Comparison of ENCODE assay signal across 11 cellular contexts in the genomic region with DNA sequence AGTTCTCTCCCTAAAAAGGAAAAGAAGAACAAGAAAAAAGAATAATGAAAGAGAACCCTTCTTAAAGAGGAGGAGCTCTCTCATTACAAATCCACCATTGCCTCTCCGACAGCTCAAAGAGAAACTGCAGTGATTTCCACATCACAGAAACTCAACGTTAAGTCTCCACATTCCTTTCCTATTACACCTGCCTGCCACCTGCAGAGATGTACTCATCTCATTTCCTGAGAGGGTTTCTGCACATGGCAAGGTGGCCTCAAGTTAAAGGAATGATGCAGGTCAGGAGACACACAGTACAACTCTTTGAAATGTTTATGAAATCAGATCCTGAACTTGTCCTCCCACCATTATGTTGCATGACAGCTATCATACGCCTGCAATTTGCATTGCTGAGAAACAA.
DNase-seq lines count a peak whose midpoint lies in the region; ATAC-seq and TF ChIP-seq lines count a peak whose summit lies in the region.
"Had no signal": no experiment of that assay in that cellular context is flagged by ENCODE, and none has a peak within 500 bp of the region (broad histone marks: within the 10 kb centered on the region; RNA-seq: fewer than 3 reads in every experiment).

No MANE protein-coding gene starts in this region.

- TF ChIP-seq POLR2A in GM18505 (IDR thresholded peaks at IDR 0.05; ENCODE audit: borderline replicate concordance, extremely low read depth, insufficient read depth, insufficient read length) (no peak), lower leg skin (IDR thresholded peaks at IDR 0.05) (no peak)

- no peaks in the 10 kb centered on the region for H4K20me1 ChIP-seq in smooth muscle cell (ENCODE audit: low read depth)

- H3K36me3 ChIP-seq in iPS-20b (ENCODE audit: insufficient read depth, low read depth, low read length) (no peaks in the 10 kb centered on the region), smooth muscle cell (ENCODE audit: low read depth) (no peaks in the 10 kb centered on the region)

- intact Hi-C loops in lower leg skin (cut with DNase I; ENCODE audit: low total_unique reads): no loop called here

- H3K4me2 ChIP-seq in smooth muscle cell: peak overlapping the region; percentile 70

- H3K4me3 ChIP-seq in iPS-20b (ENCODE audit: low read length) (no peak overlapping the region), smooth muscle cell (no peak overlapping the region), lower leg skin (ENCODE audit: low read depth, poor library complexity, severe bottlenecking) (no peak overlapping the region)
- H3K4me3 ChIP-seq: testis had no signal

- H3F3A ChIP-seq in smooth muscle cell (ENCODE audit: low read depth): peaks cover 26% of the 10 kb centered on the region

- H3K27ac ChIP-seq in iPS-20b (ENCODE audit: low read length) (no peak overlapping the region), smooth muscle cell (ENCODE audit: low read depth) (peak overlapping the region; percentile 92)
- H3K27ac ChIP-seq: testis had no signal

- H3K27me3 ChIP-seq in iPS-20b (ENCODE audit: insufficient read depth, low read length) (no peaks in the 10 kb centered on the region), smooth muscle cell (ENCODE audit: low read depth) (no peaks in the 10 kb centered on the region)
- H3K27me3 ChIP-seq: testis had no signal

- H2AFZ ChIP-seq in smooth muscle cell (ENCODE audit: low read depth): peak overlapping the region; percentile 22

- no peaks in the 10 kb centered on the region for H3K79me2 ChIP-seq in smooth muscle cell (ENCODE audit: low read depth)

- TF ChIP-seq CTCF in smooth muscle cell (IDR thresholded peaks at IDR 0.05; ENCODE audit: borderline replicate concordance, insufficient read depth, poor library complexity, severe bottlenecking) (no peak), lower leg skin (IDR thresholded peaks at IDR 0.05) (no peak)

- H3K9ac ChIP-seq in iPS-20b (ENCODE audit: low read depth, low read length): 0 out of 2 replicates have a peak overlapping the region, but pooled peaks have one; percentile 12
- H3K9ac ChIP-seq in smooth muscle cell (ENCODE audit: low read depth): peak overlapping the region; percentile 54

- 29% methylated on average over 3 of the region's 3 CpGs for WGBS in smooth muscle cell (ENCODE audit: low lambda C conversion rate)
- 35 to 49% methylated on average over 3 of the region's 3 CpGs for WGBS in lower leg skin, 2 donors

- ATAC-seq in HG03432 (IDR thresholded peaks at IDR 0.05; ENCODE audit: unreplicated experiment) (no peak), GM18505 (IDR thresholded peaks at IDR 0.05; ENCODE audit: unreplicated experiment) (no peak), HG02678 (IDR thresholded peaks at IDR 0.05; ENCODE audit: unreplicated experiment) (no peak)
- ATAC-seq: Panc1 had no signal

- H3K9me3 ChIP-seq in iPS-20b (ENCODE audit: insufficient read depth, low read depth, low read length) (no peaks in the 10 kb centered on the region), smooth muscle cell (replicated peaks; ENCODE audit: low read depth) (no peaks in the 10 kb centered on the region)
- H3K9me3 ChIP-seq: testis had no signal

- DNase-seq in HS-5 (ENCODE audit: low read depth) (peak; percentile 64), amniotic epithelial cell (ENCODE audit: low read depth) (peak; percentile 85), smooth muscle cell (lab: John Stamatoyannopoulos, UW; ENCODE audit: unreplicated experiment) (no peak), lower leg skin (ENCODE audit: low spot score in 2 of 2) (no peak)
- DNase-seq: small intestine, testis had no signal

- H3K4me1 ChIP-seq in iPS-20b (ENCODE audit: insufficient read depth, low read length) (peaks cover 36% of the 10 kb centered on the region), smooth muscle cell (ENCODE audit: low read depth) (peaks cover 12% of the 10 kb centered on the region)
- H3K4me1 ChIP-seq: testis had no signal

Comparison
In these comparisons a context has a peak if more than half of its experiments do, and no peak if none do; other contexts are left out.
1. DNase-seq: peak in HS-5 (single experiment) and amniotic epithelial cell (single experiment); none in smooth muscle cell (single experiment) and lower leg skin (0 of 2).